In genomic region chr1:100127226-100127625, GRCh38 we compare ENCODE assay signal across 3 cellular contexts.
TF ChIP-seq lines count a peak whose summit lies in the region.

No MANE protein-coding gene starts in this region.

TF ChIP-seq in SK-N-SH, 30 proteins besides CTCF, POLR2A, EP300 and RAD21:
- no peak for TF ChIP-seq MEF2A (IDR thresholded peaks at IDR 0.05; ENCODE audit: borderline replicate concordance, low read depth)
- no peak for TF ChIP-seq TAF1 (IDR thresholded peaks at IDR 0.05; ENCODE audit: borderline replicate concordance, low read depth, low read length)
- no peak for TF ChIP-seq EZH2phosphoT487 (IDR thresholded peaks at IDR 0.05; ENCODE audit: borderline replicate concordance, low read depth)
- no peak for TF ChIP-seq ELF1 (IDR thresholded peaks at IDR 0.05)
- no peak for TF ChIP-seq TCF12 (IDR thresholded peaks at IDR 0.05)
- no peak for TF ChIP-seq MXI1 (IDR thresholded peaks at IDR 0.05; ENCODE audit: low read depth, low read length)
- TF ChIP-seq NRF1 (IDR thresholded peaks at IDR 0.05; ENCODE audit: low read depth, low read length) = no peak
- TF ChIP-seq YY1 (IDR thresholded peaks at IDR 0.05; ENCODE audit: low read depth) = no peak
- no peak for TF ChIP-seq FOXM1 (IDR thresholded peaks at IDR 0.05; ENCODE audit: low read depth)
- TF ChIP-seq JUND (IDR thresholded peaks at IDR 0.05) = no peak
- TF ChIP-seq IRF3 (IDR thresholded peaks at IDR 0.05; ENCODE audit: low read depth, low read length) = no peak
- TF ChIP-seq RFX5 (IDR thresholded peaks at IDR 0.05; ENCODE audit: low read length) = no peak
- no peak for TF ChIP-seq CHD2 (IDR thresholded peaks at IDR 0.05; ENCODE audit: low read length, partially characterized antibody)
- no peak for TF ChIP-seq GABPA (IDR thresholded peaks at IDR 0.05; ENCODE audit: low read depth)
- TF ChIP-seq ZBTB33 (IDR thresholded peaks at IDR 0.05; ENCODE audit: borderline replicate concordance, low read depth) = no peak
- TF ChIP-seq MAX (IDR thresholded peaks at IDR 0.05; ENCODE audit: low read depth) = no peak

TF ChIP-seq in SK-N-SH treated with all-trans-retinoic acid at 6 μM for 48 hours, 23 proteins besides CTCF, POLR2A, EP300 and RAD21:
- TF ChIP-seq ZNF8 (CRISPR knock-in tag; IDR thresholded peaks at IDR 0.05) (no peak), CREB5 (CRISPR knock-in tag; IDR thresholded peaks at IDR 0.05; ENCODE audit: low read depth) (no peak), CSDC2 (CRISPR knock-in tag; IDR thresholded peaks at IDR 0.05) (no peak)

TF ChIP-seq in K562, 482 proteins besides CTCF, POLR2A, EP300 and RAD21:
- TF ChIP-seq CBFB (CRISPR knock-in tag; IDR thresholded peaks at IDR 0.05) = no peak
- peak; percentile 54; the same call in 1 of the 2 replicates for TF ChIP-seq MAFF (IDR thresholded peaks at IDR 0.05; ENCODE audit: low read length)
- 0 out of 2 replicates have a peak, but pooled peaks have one; percentile 26 for TF ChIP-seq FOXJ2 (tag; IDR thresholded peaks at IDR 0.05)
- TF ChIP-seq C11orf30 (IDR thresholded peaks at IDR 0.05; ENCODE audit: low read depth) = peak; percentile 86
- TF ChIP-seq MAFG (tag; conservative IDR thresholded peaks at IDR 0.05) = peak; percentile 72; the same call in 1 of the 2 replicates
- TF ChIP-seq ZNF316 (IDR thresholded peaks at IDR 0.05) = peak; percentile 92
- TF ChIP-seq IRF9 (tag; IDR thresholded peaks at IDR 0.05) = no peak
- no peak for TF ChIP-seq MCM2 (IDR thresholded peaks at IDR 0.05; ENCODE audit: low read depth)
